8 cellular contexts compared by ENCODE assay signal in genomic region chr6:26659042-26659359, GRCh38. TPM values are rescaled to one million over a fixed set of nuclear protein-coding genes. Genes with fewer than 3 reads are reported as not detected.
A peak's percentile ranks its signal among the peaks of the same experiment; 100 is the strongest.
DNase-seq lines count a peak whose midpoint lies in the region; ATAC-seq and TF ChIP-seq lines count a peak whose summit lies in the region.

No MANE protein-coding gene starts in this region.

- H3K4me1 ChIP-seq in tibial artery, result peaks cover 0 to 38% (median 14%) of the 10 kb centered on the region in 4 donors

- intact Hi-C loops in lower leg skin (cut with DNase I; ENCODE audit: low total_unique reads) (no loop called here), tibial artery (cut with DNase I; ENCODE audit: low total_unique reads) (no loop called here)

- peak overlapping the region; percentile 87 to 91 for H3K27ac ChIP-seq in tibial artery

- in situ Hi-C loops in astrocyte of the spinal cord (cut with HindIII; ENCODE audit: low sequenced_read_pairs), result no loop called here

- H3K9me3 Mint-ChIP-seq in activated T-cell treated with anti-CD3 and anti-CD28 coated beads, Interleukin-2, amount 50 U/mL, for 4 hours, result no peaks in the 10 kb centered on the region

- peaks cover 4 to 10% (median 4%) of the 10 kb centered on the region in 3 donors for H3K36me3 ChIP-seq in tibial artery

- H3K27me3 ChIP-seq in tibial artery, result peaks cover 0 to 2% of the 10 kb centered on the region in 2 donors

- H3K36me3 Mint-ChIP-seq in activated T-cell treated with anti-CD3 and anti-CD28 coated beads, Interleukin-2, amount 50 U/mL, for 4 hours (ENCODE audit: insufficient read depth), result peaks cover 15% of the 10 kb centered on the region

- peak overlapping the region; percentile 79 for H3K4me3 ChIP-seq in astrocyte of the spinal cord (ENCODE audit: low read depth, low read length)
- peak overlapping the region; percentile 47 for H3K4me3 ChIP-seq in lower leg skin (ENCODE audit: low read depth, poor library complexity, severe bottlenecking)
- peak overlapping the region; percentile 63 for H3K4me3 ChIP-seq in tibial artery

- peaks cover 17% of the 10 kb centered on the region for H3K27me3 Mint-ChIP-seq in activated T-cell treated with anti-CD3 and anti-CD28 coated beads, Interleukin-2, amount 50 U/mL, for 4 hours (ENCODE audit: low read depth)

- peak overlapping the region; percentile 84 for H3K4me3 Mint-ChIP-seq in activated T-cell treated with anti-CD3 and anti-CD28 coated beads, Interleukin-2, amount 50 U/mL, for 4 hours

- TF ChIP-seq POLR2A in lower leg skin (IDR thresholded peaks at IDR 0.05), result no peak

- WGBS in lower leg skin, 2 donors, result 2% methylated on average over 7 of the region's 7 CpGs

- no peak for ATAC-seq in activated T-cell treated with anti-CD3 and anti-CD28 coated beads, Interleukin-2, amount 50 U/mL, for 4 hours
- no peak for ATAC-seq in HG03139 (IDR thresholded peaks at IDR 0.05; ENCODE audit: unreplicated experiment)

- TF ChIP-seq CTCF in astrocyte of the spinal cord (IDR thresholded peaks at IDR 0.05; ENCODE audit: low read depth, low read length) (no peak), lower leg skin (IDR thresholded peaks at IDR 0.05) (no peak), tibial artery (IDR thresholded peaks at IDR 0.05) (no peak)

- peaks cover 28% of the 10 kb centered on the region for H3K4me1 Mint-ChIP-seq in activated T-cell treated with anti-CD3 and anti-CD28 coated beads, Interleukin-2, amount 50 U/mL, for 4 hours (ENCODE audit: low read depth)

- H3K9me3 ChIP-seq in tibial artery, result no peaks in the 10 kb centered on the region

- DNase-seq in activated T-cell treated with anti-CD3 and anti-CD28 coated beads, Interleukin-2, amount 50 U/mL, for 4 hours, result no peak
- no peak for DNase-seq in activated T-cell treated with anti-CD3 and anti-CD28 coated beads, Interleukin-2, amount 50 U/mL, for 48 hours
- DNase-seq in astrocyte of the spinal cord (ENCODE audit: low read depth, low spot score) (no peak), lower leg skin (ENCODE audit: low spot score in 2 of 2) (no peak), tibial artery (no peak), GM19238 (ENCODE audit: insufficient read length, low spot score) (no peak), UCSD-AML1 (lab: John Stamatoyannopoulos, UW; ENCODE audit: unreplicated experiment) (no peak)

RNA-seq across cellular contexts. Expression of gene ZNF322, which starts 0.5 kb away (rescaled TPM):
- 1 to 10 TPM; 5.9 to 8.6 (median 8.2) TPM for total RNA-seq in activated T-cell treated with anti-CD3 and anti-CD28 coated beads, Interleukin-2, amount 50 U/mL, for 4 hours
- 10 to 100 TPM in 1 of 4 donors, 1 to 10 TPM in 3; 9.0 to 23.4 (median 9.2) TPM for total RNA-seq in lower leg skin
